In genomic region chr2:124501575-124502152, GRCh38 we compare ENCODE assay signal across 17 cellular contexts.
DNase-seq lines count a peak whose midpoint lies in the region; ATAC-seq, FAIRE-seq and TF ChIP-seq lines count a peak whose summit lies in the region.
"Had no signal": no experiment of that assay in that cellular context is flagged by ENCODE, and none has a peak within 500 bp of the region (broad histone marks: within the 10 kb centered on the region; RNA-seq: fewer than 3 reads in every experiment).

No MANE protein-coding gene starts in this region.

- no peaks in the 10 kb centered on the region for H3K4me1 ChIP-seq in right atrium auricular region
- H3K4me1 ChIP-seq: BLaER1, Caco-2 had no signal

- H3K9me3 ChIP-seq in right atrium auricular region = no peaks in the 10 kb centered on the region
- H3K9me3 ChIP-seq: BLaER1, Caco-2 had no signal

- TF ChIP-seq CTCF in right atrium auricular region (IDR thresholded peaks at IDR 0.05) (no peak), D721Med (IDR thresholded peaks at IDR 0.05; ENCODE audit: insufficient read depth, missing control alignments) (no peak)

- H3K27ac ChIP-seq in right atrium auricular region = no peak overlapping the region
- H3K27ac ChIP-seq: BLaER1, HL-60 had no signal

- no peak for FAIRE-seq in D721Med (lab: Jason Lieb, UNC)
- FAIRE-seq: H54 had no signal

- intact Hi-C loops in Right ventricle myocardium superior (cut with DNase I) (no loop called here), left ventricle myocardium superior (cut with micrococcal nuclease) (no loop called here)

- no peak overlapping the region for H3K4me3 ChIP-seq in right atrium auricular region
- H3K4me3 ChIP-seq: BLaER1 had no signal

- H3K36me3 ChIP-seq in right atrium auricular region = no peaks in the 10 kb centered on the region
- H3K36me3 ChIP-seq: BLaER1 had no signal

- ATAC-seq in Right ventricle myocardium superior (ENCODE audit: poor library complexity) (peak; percentile 88), left ventricle myocardium superior (peak; percentile 84)
- ATAC-seq: HCT116 had no signal

- H3K27me3 ChIP-seq in right atrium auricular region = no peaks in the 10 kb centered on the region
- H3K27me3 ChIP-seq: BLaER1 had no signal

- DNase-seq in Right ventricle myocardium superior (no peak), right atrium auricular region (ENCODE audit: low spot score) (no peak), foreskin melanocyte (peak; percentile 20), left ventricle myocardium superior (peak; percentile 30), NCI-H526 (lab: John Stamatoyannopoulos, UW) (no peak), activated gamma-delta T cell (lab: John Stamatoyannopoulos, UW) (no peak), D721Med (ENCODE audit: insufficient read length, low spot score) (no peak)
- DNase-seq: 8988T; AML-193; Caco-2; CD8-positive, alpha-beta memory T cell; DMS53; IMR-90 had no signal

Comparison
In these comparisons a context has a peak if more than half of its experiments do, and no peak if none do; other contexts are left out.
1. DNase-seq: peak in foreskin melanocyte (single experiment) and left ventricle myocardium superior (single experiment); none in Right ventricle myocardium superior (single experiment), right atrium auricular region (single experiment), NCI-H526 (0 of 2), activated gamma-delta T cell (single experiment) and D721Med (single experiment).